13 cellular contexts compared by ENCODE assay signal in the genomic region with DNA sequence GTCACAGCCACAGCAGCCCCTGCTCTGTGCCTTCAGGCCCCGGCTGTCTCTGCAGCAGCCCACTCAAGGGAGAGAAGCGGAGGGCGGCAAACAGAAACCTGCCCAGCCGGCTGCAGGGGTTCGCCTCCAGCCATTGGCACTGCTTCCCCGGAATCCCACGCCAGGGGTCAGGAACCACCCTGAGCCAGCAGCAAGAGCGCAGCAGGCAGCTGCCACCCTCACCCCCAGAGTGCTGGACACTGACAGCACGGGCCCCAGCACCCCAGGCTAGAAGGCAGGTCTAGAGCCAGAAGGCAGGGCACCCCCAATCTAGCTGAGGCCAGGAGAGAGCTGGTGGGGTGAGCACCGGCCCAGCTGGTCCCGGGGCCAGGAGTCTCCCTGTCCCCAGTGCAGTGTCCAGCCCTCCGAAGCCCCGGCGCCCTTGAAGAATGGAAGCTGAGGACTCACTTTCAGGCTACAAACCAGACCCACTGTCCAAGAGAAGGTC. TPM values are rescaled to one million over a fixed set of nuclear protein-coding genes. Genes with fewer than 3 reads are reported as not detected.
DNase-seq lines count a peak whose midpoint lies in the region; ATAC-seq, FAIRE-seq and TF ChIP-seq lines count a peak whose summit lies in the region.
"Had no signal": no experiment of that assay in that cellular context is flagged by ENCODE, and none has a peak within 500 bp of the region (broad histone marks: within the 10 kb centered on the region; RNA-seq: fewer than 3 reads in every experiment).

No MANE protein-coding gene starts in this region.

- H3K27me3 ChIP-seq in body of pancreas: no peaks in the 10 kb centered on the region
- H3K27me3 ChIP-seq in psoas muscle (ENCODE audit: insufficient read depth in 3 of 3, low read length in 2 of 3): no peaks in the 10 kb centered on the region
- H3K27me3 ChIP-seq in vagina: no peaks in the 10 kb centered on the region

- FAIRE-seq in GM12891 (lab: Jason Lieb, UNC) (peak; percentile 60), RCC 7860 (lab: Jason Lieb, UNC) (no peak)

- intact Hi-C loops in body of pancreas (cut with DNase I): loop anchor here (10.0 kb wide), 1 partner anchor 259 kb away; no protein-coding TSS in a partner anchor
- intact Hi-C loops in psoas muscle (cut with DNase I): loop anchor here in 1 of 2 donors (5.0 kb wide), 1 partner anchor 81 kb away; no protein-coding TSS in a partner anchor
- intact Hi-C loops in vagina (cut with DNase I): no loop called here

- H3K4me3 ChIP-seq in body of pancreas: no peak overlapping the region
- no peak overlapping the region for H3K4me3 ChIP-seq in psoas muscle
- no peak overlapping the region for H3K4me3 ChIP-seq in vagina

- no peak for TF ChIP-seq CTCF in body of pancreas (IDR thresholded peaks at IDR 0.05)
- TF ChIP-seq CTCF in psoas muscle (IDR thresholded peaks at IDR 0.05): no peak
- TF ChIP-seq CTCF in vagina (IDR thresholded peaks at IDR 0.05): no peak

- peaks cover 39% of the 10 kb centered on the region for H3K4me1 ChIP-seq in body of pancreas
- peaks cover 50% of the 10 kb centered on the region for H3K4me1 ChIP-seq in psoas muscle
- H3K4me1 ChIP-seq in vagina: peaks cover 60% of the 10 kb centered on the region

- H3K36me3 ChIP-seq in KOPT-K1 (ENCODE audit: insufficient read depth, low read length) (peaks cover 47% of the 10 kb centered on the region), body of pancreas (replicated peaks in 1 of 2; ENCODE audit: insufficient read depth in 1 of 2, low read depth in 2 of 2) (no peaks in the 10 kb centered on the region), psoas muscle (ENCODE audit: insufficient read depth in 1 of 2, low read depth in 1 of 2) (peaks cover 5 to 7% of the 10 kb centered on the region in 2 donors), vagina (peaks cover 0 to 13% of the 10 kb centered on the region in 2 donors)

- TF ChIP-seq POLR2A in GM12891 (IDR thresholded peaks at IDR 0.05; ENCODE audit: low read depth, low read length) (no peak), body of pancreas (IDR thresholded peaks at IDR 0.05) (no peak), vagina (IDR thresholded peaks at IDR 0.05) (no peak)

- WGBS in body of pancreas, 2 donors: 85 to 91% methylated on average over 4 to 14 of the region's 14 CpGs
- WGBS in psoas muscle, 3 donors: 71 to 93% (median 72%) methylated on average over 14 of the region's 14 CpGs

- H3K9me3 ChIP-seq in KOPT-K1 (ENCODE audit: insufficient read depth, low read length, poor library complexity, severe bottlenecking) (no peaks in the 10 kb centered on the region), body of pancreas (no peaks in the 10 kb centered on the region), psoas muscle (no peaks in the 10 kb centered on the region), vagina (no peaks in the 10 kb centered on the region)

- H3K27ac ChIP-seq in KOPT-K1 (ENCODE audit: low read depth, low read length, poor library complexity, severe bottlenecking) (peak overlapping the region; percentile 68), body of pancreas (peak overlapping the region in 3 of 4 donors; percentile 83 to 92 (median 88)), psoas muscle (peak overlapping the region; percentile 94), vagina (no peak overlapping the region)

- DNase-seq in GM12891 (ENCODE audit: insufficient read length, low spot score) (no peak), body of pancreas (no peak), psoas muscle (no peak), vagina (ENCODE audit: extremely low spot score in 2 of 2) (no peak), RCC 7860 (ENCODE audit: low spot score) (no peak), NCI-H774 (lab: John Stamatoyannopoulos, UW) (no peak), SHP77 (lab: John Stamatoyannopoulos, UW) (no peak)
- DNase-seq: central memory CD4-positive, alpha-beta T cell; DMS 273 treated with DMSO at 0.1 percent for 48 hours; MV-4-11; NCI-H82; SW 1271 had no signal

- ATAC-seq in body of pancreas (no peak), psoas muscle (peak in 1 of 4 donors; percentile 1)

TF ChIP-seq in GM12891, 5 proteins besides CTCF, POLR2A, EP300 and RAD21:
- TF ChIP-seq PAX5 (IDR thresholded peaks at IDR 0.05; ENCODE audit: insufficient read depth, low read length, severe bottlenecking) (no peak), POLR2AphosphoS5 (IDR thresholded peaks at IDR 0.05; ENCODE audit: low read depth, low read length) (no peak), TAF1 (IDR thresholded peaks at IDR 0.05; ENCODE audit: low read depth, low read length) (no peak), SPI1 (IDR thresholded peaks at IDR 0.05; ENCODE audit: low read depth, low read length) (no peak), POU2F2 (IDR thresholded peaks at IDR 0.05; ENCODE audit: low read depth, low read length) (no peak)
TF ChIP-seq in GM12891: peak in this region for 0.

RNA-seq across cellular contexts. Expression of a gene that starts 8.3 kb away (rescaled TPM):
- 86.1 TPM for polyA plus RNA-seq in GM12891 (2012; ENCODE audit: low read depth, missing spikeins)
- total RNA-seq in body of pancreas (1 to 10 TPM; 4.2 to 7.3 TPM), psoas muscle (100 to 1,000 TPM in 3 of 4 donors, 10 to 100 TPM in 1; 55.2 to 414 (median 183) TPM), vagina (18.4 TPM)
- 100 to 1,000 TPM in 2 of 3 donors, 10 to 100 TPM in 1; 68.2 to 145 (median 120) TPM for polyA plus RNA-seq in psoas muscle

RNA-seq across cellular contexts. Expression of a gene that starts 33.2 kb away (rescaled TPM):
- 0.47 TPM for polyA plus RNA-seq in GM12891 (2012; ENCODE audit: low read depth, missing spikeins)
- total RNA-seq in body of pancreas (10 to 100 TPM in 1 of 2 donors, 1 to 10 TPM in 1; 4.7 to 29.3 TPM), psoas muscle (10 to 100 TPM; 35.0 to 76.5 (median 60.0) TPM), vagina (8.8 TPM)
- polyA plus RNA-seq in psoas muscle: 10 to 100 TPM; 14.9 to 90.1 (median 73.9) TPM

RNA-seq across cellular contexts. Expression of a gene that starts 34.6 kb away (rescaled TPM):
- polyA plus RNA-seq in GM12891 (2012; ENCODE audit: low read depth, missing spikeins): 0.46 TPM
- 1 to 10 TPM in 1 of 2 donors, under 1 TPM in 1; 0.66 to 1.6 TPM for total RNA-seq in body of pancreas
- total RNA-seq in psoas muscle: 1 to 10 TPM in 2 of 4 donors, under 1 TPM in 2; 0.69 to 1.5 (median 0.95) TPM
- polyA plus RNA-seq in psoas muscle: 1 to 10 TPM in 2 of 3 donors, under 1 TPM in 1; 0.94 to 1.2 (median 1.1) TPM
- 10.8 TPM for total RNA-seq in vagina
